In the genomic region with DNA sequence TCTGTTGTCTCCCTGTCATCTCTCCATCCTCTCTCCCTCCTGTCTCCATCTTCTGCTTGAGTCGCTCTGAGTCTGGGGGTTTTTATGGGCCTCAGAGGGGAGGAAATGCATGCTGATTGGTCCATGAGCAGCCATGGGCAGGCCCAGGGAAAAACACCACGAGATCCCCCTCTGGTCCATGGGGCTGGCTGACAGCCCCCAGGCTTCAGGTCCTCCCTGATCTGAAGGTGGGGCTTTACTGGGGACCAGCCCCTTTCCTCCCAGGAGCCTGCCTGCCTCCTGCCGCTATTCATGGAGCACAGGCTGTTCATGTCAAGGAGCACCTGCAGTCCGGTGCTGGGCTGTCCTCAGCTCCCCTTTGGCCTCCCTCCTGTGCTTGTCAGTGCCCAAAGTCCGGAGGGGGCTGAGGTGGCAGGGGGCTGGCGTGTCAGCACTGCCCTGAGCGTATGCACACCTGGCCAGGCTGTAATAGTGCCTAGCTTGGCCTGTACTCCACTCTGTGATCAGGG, we compare ENCODE assay signal across 16 cellular contexts. TPM values are rescaled to one million over a fixed set of nuclear protein-coding genes. Genes with fewer than 3 reads are reported as not detected.
DNase-seq lines count a peak whose midpoint lies in the region; ATAC-seq and TF ChIP-seq lines count a peak whose summit lies in the region.
"Had no signal": no experiment of that assay in that cellular context is flagged by ENCODE, and none has a peak within 500 bp of the region (broad histone marks: within the 10 kb centered on the region; RNA-seq: fewer than 3 reads in every experiment).

No MANE protein-coding gene starts in this region.

- H3K27ac Mint-ChIP-seq in activated naive CD8-positive, alpha-beta T cell treated with anti-CD3 and anti-CD28 coated beads, Interleukin-2, amount 50 U/mL, for 24 hours: no peak overlapping the region
- no peak overlapping the region for H3K27ac Mint-ChIP-seq in activated naive CD8-positive, alpha-beta T cell treated with anti-CD3 and anti-CD28 coated beads for 36 hours
- no peak overlapping the region for H3K27ac Mint-ChIP-seq in activated CD4-positive, alpha-beta T cell treated with anti-CD3 and anti-CD28 coated beads, Interleukin-2, amount 10 ng/mL, durations not matched to agents 7 days and 5 days
- H3K27ac Mint-ChIP-seq: CD4-positive, alpha-beta T cell; IgD-negative memory B cell had no signal

- H3K4me1 ChIP-seq in lung (ENCODE audit: control insufficient read depth in 2 of 2, insufficient read depth in 2 of 2, low read length in 2 of 2): no peaks in the 10 kb centered on the region
- H3K4me1 ChIP-seq: A549, Caco-2, HAP-1 had no signal

- H3K9me3 Mint-ChIP-seq in activated naive CD8-positive, alpha-beta T cell treated with anti-CD3 and anti-CD28 coated beads, Interleukin-2, amount 50 U/mL, for 24 hours: no peaks in the 10 kb centered on the region
- H3K9me3 Mint-ChIP-seq in activated naive CD8-positive, alpha-beta T cell treated with anti-CD3 and anti-CD28 coated beads for 36 hours: no peaks in the 10 kb centered on the region
- no peaks in the 10 kb centered on the region for H3K9me3 Mint-ChIP-seq in activated CD4-positive, alpha-beta T cell treated with anti-CD3 and anti-CD28 coated beads, Interleukin-2, amount 10 ng/mL, durations not matched to agents 7 days and 5 days
- H3K9me3 Mint-ChIP-seq: CD4-positive, alpha-beta T cell had no signal

- WGBS in lung, 2 donors: 74 to 87% methylated on average over 7 of the region's 7 CpGs

- TF ChIP-seq CTCF in lung (IDR thresholded peaks at IDR 0.05; ENCODE audit: control extremely low read depth, extremely low read depth): no peak

- peaks cover 2% of the 10 kb centered on the region for H3K27me3 Mint-ChIP-seq in activated naive CD8-positive, alpha-beta T cell treated with anti-CD3 and anti-CD28 coated beads, Interleukin-2, amount 50 U/mL, for 24 hours
- H3K27me3 Mint-ChIP-seq in activated naive CD8-positive, alpha-beta T cell treated with anti-CD3 and anti-CD28 coated beads for 36 hours: no peaks in the 10 kb centered on the region
- peaks cover 9% of the 10 kb centered on the region for H3K27me3 Mint-ChIP-seq in activated CD4-positive, alpha-beta T cell treated with anti-CD3 and anti-CD28 coated beads, Interleukin-2, amount 10 ng/mL, durations not matched to agents 7 days and 5 days

- H3K4me1 Mint-ChIP-seq in activated naive CD8-positive, alpha-beta T cell treated with anti-CD3 and anti-CD28 coated beads, Interleukin-2, amount 50 U/mL, for 24 hours: no peaks in the 10 kb centered on the region
- no peaks in the 10 kb centered on the region for H3K4me1 Mint-ChIP-seq in activated naive CD8-positive, alpha-beta T cell treated with anti-CD3 and anti-CD28 coated beads for 36 hours
- H3K4me1 Mint-ChIP-seq in activated CD4-positive, alpha-beta T cell treated with anti-CD3 and anti-CD28 coated beads, Interleukin-2, amount 10 ng/mL, durations not matched to agents 7 days and 5 days: no peaks in the 10 kb centered on the region
- H3K4me1 Mint-ChIP-seq: IgD-negative memory B cell had no signal

- POLR2A ChIA-PET in activated CD4-positive, alpha-beta T cell treated with anti-CD3 and anti-CD28 coated beads, Interleukin-2, amount 10 ng/mL, durations not matched to agents 7 days and 5 days (lab: Charles Lee): no interaction called here

- H3K4me3 ChIP-seq in lung: no peak overlapping the region
- H3K4me3 ChIP-seq: A549, HAP-1 had no signal

- no peak overlapping the region for H3K4me3 Mint-ChIP-seq in activated naive CD8-positive, alpha-beta T cell treated with anti-CD3 and anti-CD28 coated beads, Interleukin-2, amount 50 U/mL, for 24 hours
- no peak overlapping the region for H3K4me3 Mint-ChIP-seq in activated naive CD8-positive, alpha-beta T cell treated with anti-CD3 and anti-CD28 coated beads for 36 hours
- no peak overlapping the region for H3K4me3 Mint-ChIP-seq in activated CD4-positive, alpha-beta T cell treated with anti-CD3 and anti-CD28 coated beads, Interleukin-2, amount 10 ng/mL, durations not matched to agents 7 days and 5 days
- H3K4me3 Mint-ChIP-seq: CD4-positive, alpha-beta T cell had no signal

- no peaks in the 10 kb centered on the region for H3K36me3 Mint-ChIP-seq in activated naive CD8-positive, alpha-beta T cell treated with anti-CD3 and anti-CD28 coated beads, Interleukin-2, amount 50 U/mL, for 24 hours (ENCODE audit: low read depth)
- H3K36me3 Mint-ChIP-seq in activated naive CD8-positive, alpha-beta T cell treated with anti-CD3 and anti-CD28 coated beads for 36 hours: no peaks in the 10 kb centered on the region
- no peaks in the 10 kb centered on the region for H3K36me3 Mint-ChIP-seq in activated CD4-positive, alpha-beta T cell treated with anti-CD3 and anti-CD28 coated beads, Interleukin-2, amount 10 ng/mL, durations not matched to agents 7 days and 5 days (ENCODE audit: low read depth)
- H3K36me3 Mint-ChIP-seq: IgD-negative memory B cell had no signal

- H3K36me3 ChIP-seq in lung (ENCODE audit: control insufficient read depth in 2 of 2, insufficient read depth in 2 of 2, low read length in 2 of 2): no peaks in the 10 kb centered on the region
- H3K36me3 ChIP-seq: HAP-1 had no signal

- DNase-seq in activated naive CD8-positive, alpha-beta T cell treated with anti-CD3 and anti-CD28 coated beads, Interleukin-2, amount 50 U/mL, for 24 hours: no peak
- DNase-seq in activated naive CD8-positive, alpha-beta T cell treated with anti-CD3 and anti-CD28 coated beads for 36 hours: no peak
- no peak for DNase-seq in lung (ENCODE audit: low spot score)
- no peak for DNase-seq in sciatic nerve (ENCODE audit: low spot score)
- DNase-seq in activated CD4-positive, alpha-beta T cell treated with anti-CD3 and anti-CD28 coated beads, Interleukin-2, amount 10 ng/mL, durations not matched to agents 7 days and 5 days: no peak
- no peak for DNase-seq in left cardiac atrium
- DNase-seq: AML-193; Caco-2; CD4-positive, alpha-beta T cell; GOT3 had no signal

- CTCF ChIA-PET in activated CD4-positive, alpha-beta T cell treated with anti-CD3 and anti-CD28 coated beads, Interleukin-2, amount 10 ng/mL, durations not matched to agents 7 days and 5 days (lab: Charles Lee): no interaction called here

- no peaks in the 10 kb centered on the region for H3K27me3 ChIP-seq in lung (ENCODE audit: control insufficient read depth, insufficient read depth)

- ATAC-seq in activated naive CD8-positive, alpha-beta T cell treated with anti-CD3 and anti-CD28 coated beads, Interleukin-2, amount 50 U/mL, for 24 hours: peak; percentile 20
- ATAC-seq in lung (ENCODE audit: insufficient read depth, low FRiP score): peak; percentile 19
- peak; percentile 36 for ATAC-seq in sciatic nerve
- no peak for ATAC-seq in HG02571 (IDR thresholded peaks at IDR 0.05; ENCODE audit: unreplicated experiment)
- no peak for ATAC-seq in left cardiac atrium
- ATAC-seq: A549 had no signal

- intact Hi-C loops in sciatic nerve (cut with DNase I) (loop anchor here (5.0 kb wide), 1 partner anchor 1355 kb away; no protein-coding TSS in a partner anchor), left cardiac atrium (cut with DNase I) (no loop called here)

- no peak overlapping the region for H3K27ac ChIP-seq in lung (ENCODE audit: low read depth in 1 of 2, low read length in 1 of 2)
- H3K27ac ChIP-seq: 22Rv1, A549, C4-2B had no signal

- H3K9me3 ChIP-seq in lung (ENCODE audit: control insufficient read depth in 2 of 2, insufficient read depth in 1 of 2, low read length in 1 of 2): peaks cover 0 to 7% of the 10 kb centered on the region in 2 donors

RNA-seq across cellular contexts. Expression of a gene that starts 59.6 kb away (rescaled TPM):
- total RNA-seq in activated naive CD8-positive, alpha-beta T cell treated with anti-CD3 and anti-CD28 coated beads for 36 hours: not detected
- total RNA-seq in lung (under 1 TPM in 1 of 2 donors, not detected in 1; 0.26 TPM), sciatic nerve (0.27 TPM), left cardiac atrium (not detected)
- polyA plus RNA-seq in lung: under 1 TPM in 1 of 2 donors, not detected in 1; 0.01 TPM
- total RNA-seq in activated CD4-positive, alpha-beta T cell treated with anti-CD3 and anti-CD28 coated beads, Interleukin-2, amount 10 ng/mL, durations not matched to agents 7 days and 5 days: not detected
- total RNA-seq: CD4-positive, alpha-beta T cell had no signal
- polyA plus RNA-seq: IgD-negative memory B cell had no signal

Comparison
In these comparisons a context has a peak if more than half of its experiments do, and no peak if none do; other contexts are left out.
1. ATAC-seq: peak in activated naive CD8-positive, alpha-beta T cell treated with anti-CD3 and anti-CD28 coated beads, Interleukin-2, amount 50 U/mL, for 24 hours (single experiment), lung (single experiment) and sciatic nerve (single experiment); none in HG02571 (single experiment) and left cardiac atrium (0 of 2).